ENCODE assay signal across 1 cellular context in genomic region chr14:23910081-23910875, GRCh38.
TF ChIP-seq lines count a peak whose summit lies in the region.

No MANE protein-coding gene starts in this region.

TF ChIP-seq in HepG2, 621 proteins besides CTCF, POLR2A, EP300 and RAD21 (continued from another document and continues in another):
- TF ChIP-seq ZFP91 (CRISPR knock-in tag; IDR thresholded peaks at IDR 0.05; ENCODE audit: borderline replicate concordance) (no peak), HMG20B (CRISPR knock-in tag; conservative IDR thresholded peaks at IDR 0.05) (no peak), ZBTB14 (CRISPR knock-in tag; IDR thresholded peaks at IDR 0.05) (no peak), CEBPB (IDR thresholded peaks at IDR 0.05; ENCODE audit: borderline replicate concordance, low read depth, low read length) (no peak), ATF7-NPFF (CRISPR knock-in tag; IDR thresholded peaks at IDR 0.05; ENCODE audit: low read depth) (no peak), SMAD3 (CRISPR knock-in tag; IDR thresholded peaks at IDR 0.05) (peak; percentile 88), ATF1 (CRISPR knock-in tag; IDR thresholded peaks at IDR 0.05) (no peak), ZNF12 (CRISPR knock-in tag; IDR thresholded peaks at IDR 0.05) (0 out of 2 replicates have a peak, but pooled peaks have one; percentile 45), ZNF280B (CRISPR knock-in tag; IDR thresholded peaks at IDR 0.05; ENCODE audit: borderline replicate concordance) (0 out of 2 replicates have a peak, but pooled peaks have one; percentile 56), HMGXB4 (CRISPR knock-in tag; IDR thresholded peaks at IDR 0.05; ENCODE audit: borderline replicate concordance in 1 of 2, low read depth in 1 of 2) (peak in 1 of 2 experiments; percentile 52; a peak in 1 of 4 replicates), ZNF574 (CRISPR knock-in tag; IDR thresholded peaks at IDR 0.05) (peak; percentile 49; the same call in 1 of the 2 replicates), ZNF746 (CRISPR knock-in tag; IDR thresholded peaks at IDR 0.05) (no peak), NFKBIZ (CRISPR knock-in tag; IDR thresholded peaks at IDR 0.05) (peak; percentile 60; the same call in 1 of the 2 replicates), ZNF761 (CRISPR knock-in tag; conservative IDR thresholded peaks at IDR 0.05) (no peak), ZNF101 (CRISPR knock-in tag; IDR thresholded peaks at IDR 0.05; ENCODE audit: borderline replicate concordance, low read depth) (no peak), ZNF431 (CRISPR knock-in tag; IDR thresholded peaks at IDR 0.05; ENCODE audit: borderline replicate concordance, low read depth) (no peak), NFKB2 (CRISPR knock-in tag; IDR thresholded peaks at IDR 0.05; ENCODE audit: borderline replicate concordance) (no peak), CBX1 (IDR thresholded peaks at IDR 0.05; ENCODE audit: low read depth) (no peak), ZNF580 (CRISPR knock-in tag; IDR thresholded peaks at IDR 0.05; ENCODE audit: borderline replicate concordance, low read depth) (no peak), KLF13 (CRISPR knock-in tag; IDR thresholded peaks at IDR 0.05) (0 out of 2 replicates have a peak, but pooled peaks have one; percentile 79), REPIN1 (CRISPR knock-in tag; IDR thresholded peaks at IDR 0.05; ENCODE audit: borderline replicate concordance, low read depth) (peak; percentile 37; the same call in 1 of the 2 replicates), CBFB (CRISPR knock-in tag; IDR thresholded peaks at IDR 0.05) (0 out of 2 replicates have a peak, but pooled peaks have one; percentile 51), ARNTL (CRISPR knock-in tag; IDR thresholded peaks at IDR 0.05) (peak; percentile 19; the same call in 1 of the 2 replicates), ZNF367 (CRISPR knock-in tag; IDR thresholded peaks at IDR 0.05; ENCODE audit: borderline replicate concordance) (no peak), ZNF350 (CRISPR knock-in tag; IDR thresholded peaks at IDR 0.05; ENCODE audit: borderline replicate concordance, low read depth) (peak; percentile 64), ZNF383 (CRISPR knock-in tag; IDR thresholded peaks at IDR 0.05; ENCODE audit: borderline replicate concordance) (no peak), ZFP37 (CRISPR knock-in tag; IDR thresholded peaks at IDR 0.05; ENCODE audit: borderline replicate concordance) (0 out of 2 replicates have a peak, but pooled peaks have one; percentile 22), TSC22D2 (CRISPR knock-in tag; IDR thresholded peaks at IDR 0.05; ENCODE audit: borderline replicate concordance) (peak; percentile 86; the same call in 1 of the 2 replicates), KDM6A (CRISPR knock-in tag; IDR thresholded peaks at IDR 0.05; ENCODE audit: low read depth) (no peak), ZNF274 (CRISPR knock-in tag; IDR thresholded peaks at IDR 0.05) (0 out of 2 replicates have a peak, but pooled peaks have one; percentile 37), PATZ1 (CRISPR knock-in tag; IDR thresholded peaks at IDR 0.05) (no peak), ZNF780A (CRISPR knock-in tag; IDR thresholded peaks at IDR 0.05) (no peak), SPEN (CRISPR knock-in tag; IDR thresholded peaks at IDR 0.05; ENCODE audit: low read depth) (no peak), TAF1 (CRISPR knock-in tag; IDR thresholded peaks at IDR 0.05) (no peak), RXRB (CRISPR knock-in tag; IDR thresholded peaks at IDR 0.05; ENCODE audit: borderline replicate concordance) (0 out of 2 replicates have a peak, but pooled peaks have one; percentile 2), ZBTB43 (CRISPR knock-in tag; conservative IDR thresholded peaks at IDR 0.05) (no peak), SP140L (CRISPR knock-in tag; IDR thresholded peaks at IDR 0.05; ENCODE audit: borderline replicate concordance) (peak; percentile 37; the same call in 1 of the 2 replicates), GATAD2A (CRISPR knock-in tag; IDR thresholded peaks at IDR 0.05) (0 out of 2 replicates have a peak, but pooled peaks have one; percentile 38), STAG1 (CRISPR knock-in tag; IDR thresholded peaks at IDR 0.05) (peak; percentile 99), FOXK1 (CRISPR knock-in tag; IDR thresholded peaks at IDR 0.05; ENCODE audit: borderline replicate concordance, low read depth) (0 out of 2 replicates have a peak, but pooled peaks have one; percentile 19), ZFP36 (IDR thresholded peaks at IDR 0.05; ENCODE audit: borderline replicate concordance, low read depth, low read length, partially characterized antibody) (no peak), HIVEP1 (CRISPR knock-in tag; IDR thresholded peaks at IDR 0.05) (0 out of 2 replicates have a peak, but pooled peaks have one; percentile 12), ZNF550 (CRISPR knock-in tag; IDR thresholded peaks at IDR 0.05; ENCODE audit: borderline replicate concordance) (peak; percentile 72; the same call in 1 of the 2 replicates), TEAD2 (CRISPR knock-in tag; IDR thresholded peaks at IDR 0.05) (0 out of 2 replicates have a peak, but pooled peaks have one; percentile 47), ZSCAN25 (CRISPR knock-in tag; IDR thresholded peaks at IDR 0.05) (no peak), ZNF788 (CRISPR knock-in tag; IDR thresholded peaks at IDR 0.05; ENCODE audit: borderline replicate concordance) (peak; percentile 26; the same call in 1 of the 2 replicates), PHB2 (IDR thresholded peaks at IDR 0.05; ENCODE audit: partially characterized antibody) (no peak), MAZ (IDR thresholded peaks at IDR 0.05; ENCODE audit: borderline replicate concordance, low read depth, low read length) (no peak), MAZ (CRISPR knock-in tag; IDR thresholded peaks at IDR 0.05; ENCODE audit: low read depth) (0 out of 2 replicates have a peak, but pooled peaks have one; percentile 46), ZNF230 (CRISPR knock-in tag; IDR thresholded peaks at IDR 0.05) (peak; percentile 82; the same call in 1 of the 2 replicates), MEIS2 (CRISPR knock-in tag; IDR thresholded peaks at IDR 0.05) (peak; percentile 49; the same call in 1 of the 2 replicates), NBN (conservative IDR thresholded peaks at IDR 0.05) (no peak), ZNF543 (CRISPR knock-in tag; IDR thresholded peaks at IDR 0.05) (no peak), ZNF678 (CRISPR knock-in tag; IDR thresholded peaks at IDR 0.05) (no peak), ZBTB46 (CRISPR knock-in tag; IDR thresholded peaks at IDR 0.05; ENCODE audit: borderline replicate concordance) (no peak), ZBTB21 (CRISPR knock-in tag; IDR thresholded peaks at IDR 0.05) (no peak), ZNF263 (CRISPR knock-in tag; IDR thresholded peaks at IDR 0.05) (peak; percentile 47; the same call in 1 of the 2 replicates), HMGA1 (CRISPR knock-in tag; conservative IDR thresholded peaks at IDR 0.05) (no peak)
